In the genomic region with DNA sequence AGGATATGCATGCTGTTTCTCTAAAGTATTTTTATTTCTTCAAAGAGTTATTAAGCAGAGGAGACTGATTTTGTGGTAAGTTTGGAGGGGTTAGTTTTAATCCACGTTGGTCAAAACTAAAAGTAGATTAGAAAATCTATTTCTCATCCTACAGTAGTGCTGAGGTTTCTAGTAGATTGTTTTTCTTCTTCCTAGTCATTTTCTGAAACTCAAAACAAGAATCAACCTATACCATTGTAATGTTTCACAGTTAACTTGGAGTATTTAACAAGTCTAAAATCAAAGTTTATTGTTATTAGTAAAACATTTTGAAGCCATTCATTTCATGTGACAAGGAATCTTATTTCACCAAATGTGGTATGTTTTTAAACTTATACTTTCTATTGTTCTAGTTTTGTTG, we compare ENCODE assay signal across 16 cellular contexts. TPM values are rescaled to one million over a fixed set of nuclear protein-coding genes. Genes with fewer than 3 reads are reported as not detected.
DNase-seq lines count a peak whose midpoint lies in the region; ATAC-seq and TF ChIP-seq lines count a peak whose summit lies in the region.
"Had no signal": no experiment of that assay in that cellular context is flagged by ENCODE, and none has a peak within 500 bp of the region (broad histone marks: within the 10 kb centered on the region; RNA-seq: fewer than 3 reads in every experiment).

No MANE protein-coding gene starts in this region.

- no peak for TF ChIP-seq CTCF in chondrocyte (IDR thresholded peaks at IDR 0.05)

- CTCF ChIA-PET in CD8-positive, alpha-beta memory T cell (lab: Charles Lee), result no interaction called here

- no peak for DNase-seq in activated CD4-positive, CD25-positive, alpha-beta regulatory T cell treated with anti-CD3 and anti-CD28 coated beads, Interleukin-2, amount 50 U/mL, for 72 hours
- DNase-seq in CD8-positive, alpha-beta memory T cell, result no peak
- DNase-seq in chondrocyte (ENCODE audit: low spot score) (no peak), NCI-H187 (lab: John Stamatoyannopoulos, UW) (no peak), SJCRH30 (no peak)
- DNase-seq in stimulated activated effector memory CD8-positive, alpha-beta T cell treated with anti-CD3 and anti-CD28 coated beads, Interleukin-12 subunit alpha, Interleukin-12 subunit beta, amount 100 ng/mL, for 72 hours (ENCODE audit: low spot score in 2 of 2), result no peak
- DNase-seq: Calu3, DMS 273 treated with DMSO at 0.1 percent for 48 hours, KBM-7 had no signal

- ATAC-seq in activated CD4-positive, CD25-positive, alpha-beta regulatory T cell treated with anti-CD3 and anti-CD28 coated beads, Interleukin-2, amount 50 U/mL, for 24 hours, result peak; percentile 25 to 48
- peak; percentile 65 for ATAC-seq in stimulated activated effector memory CD8-positive, alpha-beta T cell treated with anti-CD3 and anti-CD28 coated beads, Interleukin-12 subunit alpha, Interleukin-12 subunit beta, amount 100 ng/mL, for 72 hours
- no peak for ATAC-seq in GM21786 (IDR thresholded peaks at IDR 0.05; ENCODE audit: unreplicated experiment)
- ATAC-seq: GM12878 had no signal

- POLR2A ChIA-PET in CD8-positive, alpha-beta memory T cell (lab: Charles Lee), result no interaction called here

- peaks cover 7% of the 10 kb centered on the region for H3K36me3 ChIP-seq in CD8-positive, alpha-beta memory T cell (ENCODE audit: insufficient read depth, low read length)
- peaks cover 20% of the 10 kb centered on the region for H3K36me3 ChIP-seq in SJCRH30

- no peaks in the 10 kb centered on the region for H3K4me1 ChIP-seq in CD8-positive, alpha-beta memory T cell (ENCODE audit: insufficient read depth, low read length)
- no peaks in the 10 kb centered on the region for H3K4me1 ChIP-seq in SJCRH30

- no peaks in the 10 kb centered on the region for H3K9me3 Mint-ChIP-seq in CD8-positive, alpha-beta memory T cell
- no peaks in the 10 kb centered on the region for H3K9me3 Mint-ChIP-seq in chondrocyte (ENCODE audit: low read depth)
- no peaks in the 10 kb centered on the region for H3K9me3 Mint-ChIP-seq in stimulated activated effector memory CD8-positive, alpha-beta T cell treated with anti-CD3 and anti-CD28 coated beads, Interleukin-12 subunit alpha, Interleukin-12 subunit beta, amount 100 ng/mL, for 72 hours
- H3K9me3 Mint-ChIP-seq: CD14-positive monocyte had no signal

- H3K27ac Mint-ChIP-seq in CD8-positive, alpha-beta memory T cell, result peak overlapping the region in 5 of 8 donors; percentile 30 to 74 (median 41)
- H3K27ac Mint-ChIP-seq in chondrocyte (ENCODE audit: unreplicated experiment), result peak overlapping the region; percentile 38
- peak overlapping the region; percentile 18 for H3K27ac Mint-ChIP-seq in stimulated activated effector memory CD8-positive, alpha-beta T cell treated with anti-CD3 and anti-CD28 coated beads, Interleukin-12 subunit alpha, Interleukin-12 subunit beta, amount 100 ng/mL, for 72 hours
- H3K27ac Mint-ChIP-seq: CD14-positive monocyte had no signal

- no peaks in the 10 kb centered on the region for H3K9me3 ChIP-seq in CD8-positive, alpha-beta memory T cell (ENCODE audit: low read length)
- no peaks in the 10 kb centered on the region for H3K9me3 ChIP-seq in SJCRH30 (replicated peaks)
- H3K9me3 ChIP-seq: HAP-1 had no signal

- H3K4me1 Mint-ChIP-seq in CD8-positive, alpha-beta memory T cell, result peaks cover 9 to 24% (median 15%) of the 10 kb centered on the region in 3 donors
- peaks cover 11% of the 10 kb centered on the region for H3K4me1 Mint-ChIP-seq in chondrocyte (ENCODE audit: low read depth)
- H3K4me1 Mint-ChIP-seq in stimulated activated effector memory CD8-positive, alpha-beta T cell treated with anti-CD3 and anti-CD28 coated beads, Interleukin-12 subunit alpha, Interleukin-12 subunit beta, amount 100 ng/mL, for 72 hours, result peaks cover 8% of the 10 kb centered on the region
- H3K4me1 Mint-ChIP-seq: CD14-positive monocyte had no signal

- no peak overlapping the region for H3K4me3 ChIP-seq in CD8-positive, alpha-beta memory T cell (ENCODE audit: low read length)
- no peak overlapping the region for H3K4me3 ChIP-seq in SJCRH30
- H3K4me3 ChIP-seq: GM12878, HAP-1 had no signal

- H3K27me3 ChIP-seq in CD8-positive, alpha-beta memory T cell (ENCODE audit: insufficient read depth, low read length, poor library complexity, severe bottlenecking), result no peaks in the 10 kb centered on the region
- H3K27me3 ChIP-seq in SJCRH30, result no peaks in the 10 kb centered on the region

- H3K4me3 Mint-ChIP-seq in CD8-positive, alpha-beta memory T cell, result no peak overlapping the region
- H3K4me3 Mint-ChIP-seq in chondrocyte (ENCODE audit: unreplicated experiment), result no peak overlapping the region
- H3K4me3 Mint-ChIP-seq in stimulated activated effector memory CD8-positive, alpha-beta T cell treated with anti-CD3 and anti-CD28 coated beads, Interleukin-12 subunit alpha, Interleukin-12 subunit beta, amount 100 ng/mL, for 72 hours, result no peak overlapping the region
- H3K4me3 Mint-ChIP-seq: CD14-positive monocyte had no signal

- H3K36me3 Mint-ChIP-seq in CD8-positive, alpha-beta memory T cell, result peaks cover 7 to 70% (median 7%) of the 10 kb centered on the region in 3 donors
- peaks cover 10% of the 10 kb centered on the region for H3K36me3 Mint-ChIP-seq in chondrocyte (ENCODE audit: low read depth)
- H3K36me3 Mint-ChIP-seq in stimulated activated effector memory CD8-positive, alpha-beta T cell treated with anti-CD3 and anti-CD28 coated beads, Interleukin-12 subunit alpha, Interleukin-12 subunit beta, amount 100 ng/mL, for 72 hours, result peaks cover 61% of the 10 kb centered on the region

- no peak overlapping the region for H3K27ac ChIP-seq in CD8-positive, alpha-beta memory T cell (ENCODE audit: low read depth, low read length)
- no peak overlapping the region for H3K27ac ChIP-seq in SJCRH30
- H3K27ac ChIP-seq: 22Rv1, HL-60 had no signal

- no peaks in the 10 kb centered on the region for H3K27me3 Mint-ChIP-seq in CD8-positive, alpha-beta memory T cell
- H3K27me3 Mint-ChIP-seq in chondrocyte (ENCODE audit: low read depth), result no peaks in the 10 kb centered on the region

RNA-seq across cellular contexts. Expression of gene RBM6, which starts 57.9 kb away (rescaled TPM):
- total RNA-seq in CD8-positive, alpha-beta memory T cell, result 10 to 100 TPM; 71.6 to 75.8 TPM
- 53.2 TPM for polyA plus RNA-seq in CD8-positive, alpha-beta memory T cell
- 57.1 to 70.7 TPM (median 61.0 TPM) in 3 replicates for total RNA-seq in chondrocyte
- total RNA-seq in SJCRH30 (2014; rRNA removed; shearing (Covaris generic)), result 51.0 and 58.1 TPM in 2 replicates
